8 cellular contexts compared by ENCODE assay signal in genomic region chr11:128323381-128323780, GRCh38.
A peak's percentile ranks its signal among the peaks of the same experiment; 100 is the strongest.
DNase-seq lines count a peak whose midpoint lies in the region; ATAC-seq and TF ChIP-seq lines count a peak whose summit lies in the region.

No MANE protein-coding gene starts in this region.

- peak; percentile 41 for ATAC-seq in HG02642 (IDR thresholded peaks at IDR 0.05; ENCODE audit: poor library complexity, unreplicated experiment)
- peak; percentile 40 to 49 for ATAC-seq in lower lobe of right lung
- no peak for ATAC-seq in GM21737 (IDR thresholded peaks at IDR 0.05; ENCODE audit: unreplicated experiment)

- peaks cover 90% of the 10 kb centered on the region for H3K4me1 Mint-ChIP-seq in activated naive CD8-positive, alpha-beta T cell treated with anti-CD3 and anti-CD28 coated beads for 36 hours

- intact Hi-C loops in lower lobe of right lung (cut with DNase I) (no loop called here), ascending aorta (cut with DNase I) (no loop called here)

- peaks cover 30% of the 10 kb centered on the region for H3K36me3 Mint-ChIP-seq in activated naive CD8-positive, alpha-beta T cell treated with anti-CD3 and anti-CD28 coated beads for 36 hours

- H3K36me3 ChIP-seq in lower lobe of right lung, result no peaks in the 10 kb centered on the region
- no peaks in the 10 kb centered on the region for H3K36me3 ChIP-seq in ascending aorta

- H3K27ac ChIP-seq in lower lobe of right lung (no peak overlapping the region), ascending aorta (no peak overlapping the region)

- TF ChIP-seq CTCF in GM12865 (IDR thresholded peaks at IDR 0.05; ENCODE audit: insufficient read depth, low read depth, low read length, missing control alignments) (peak; percentile 43), lower lobe of right lung (IDR thresholded peaks at IDR 0.05) (peak; percentile 35), ascending aorta (IDR thresholded peaks at IDR 0.05) (no peak)

- peak overlapping the region; percentile 95 for H3K27ac Mint-ChIP-seq in activated naive CD8-positive, alpha-beta T cell treated with anti-CD3 and anti-CD28 coated beads for 36 hours

- no peaks in the 10 kb centered on the region for H3K27me3 Mint-ChIP-seq in activated naive CD8-positive, alpha-beta T cell treated with anti-CD3 and anti-CD28 coated beads for 36 hours

- H3K4me3 ChIP-seq in GM12865 (ENCODE audit: low read depth, low read length) (no peak overlapping the region), lower lobe of right lung (no peak overlapping the region), ascending aorta (no peak overlapping the region)

- no peaks in the 10 kb centered on the region for H3K9me3 ChIP-seq in lower lobe of right lung
- H3K9me3 ChIP-seq in ascending aorta, result no peaks in the 10 kb centered on the region

- DNase-seq in GM12865 (ENCODE audit: low read depth), result peak; percentile 63
- DNase-seq in activated naive CD8-positive, alpha-beta T cell treated with anti-CD3 and anti-CD28 coated beads for 36 hours, result no peak
- DNase-seq in lower lobe of right lung, result no peak
- no peak for DNase-seq in superior temporal gyrus (ENCODE audit: extremely low spot score)
- no peak for DNase-seq in ascending aorta (ENCODE audit: low spot score in 2 of 2)
- no peak for DNase-seq in NCI-H510A treated with DMSO at 0.1 percent for 48 hours (lab: John Stamatoyannopoulos, UW)

- peaks cover 4% of the 10 kb centered on the region for H3K4me1 ChIP-seq in lower lobe of right lung
- H3K4me1 ChIP-seq in ascending aorta, result no peaks in the 10 kb centered on the region

- H3K4me3 Mint-ChIP-seq in activated naive CD8-positive, alpha-beta T cell treated with anti-CD3 and anti-CD28 coated beads for 36 hours, result peak overlapping the region; percentile 68

- H3K27me3 ChIP-seq in lower lobe of right lung (ENCODE audit: low read depth) (no peaks in the 10 kb centered on the region), ascending aorta (no peaks in the 10 kb centered on the region)

- peaks cover 15% of the 10 kb centered on the region for H3K9me3 Mint-ChIP-seq in activated naive CD8-positive, alpha-beta T cell treated with anti-CD3 and anti-CD28 coated beads for 36 hours

Comparison
In these comparisons a context has a peak if more than half of its experiments do, and no peak if none do; other contexts are left out.
1. CTCF ChIP-seq: peak in GM12865 (single experiment) and lower lobe of right lung (single experiment); none in ascending aorta (0 of 3).